Comparison of ENCODE assay signal across 14 cellular contexts in the genomic region with DNA sequence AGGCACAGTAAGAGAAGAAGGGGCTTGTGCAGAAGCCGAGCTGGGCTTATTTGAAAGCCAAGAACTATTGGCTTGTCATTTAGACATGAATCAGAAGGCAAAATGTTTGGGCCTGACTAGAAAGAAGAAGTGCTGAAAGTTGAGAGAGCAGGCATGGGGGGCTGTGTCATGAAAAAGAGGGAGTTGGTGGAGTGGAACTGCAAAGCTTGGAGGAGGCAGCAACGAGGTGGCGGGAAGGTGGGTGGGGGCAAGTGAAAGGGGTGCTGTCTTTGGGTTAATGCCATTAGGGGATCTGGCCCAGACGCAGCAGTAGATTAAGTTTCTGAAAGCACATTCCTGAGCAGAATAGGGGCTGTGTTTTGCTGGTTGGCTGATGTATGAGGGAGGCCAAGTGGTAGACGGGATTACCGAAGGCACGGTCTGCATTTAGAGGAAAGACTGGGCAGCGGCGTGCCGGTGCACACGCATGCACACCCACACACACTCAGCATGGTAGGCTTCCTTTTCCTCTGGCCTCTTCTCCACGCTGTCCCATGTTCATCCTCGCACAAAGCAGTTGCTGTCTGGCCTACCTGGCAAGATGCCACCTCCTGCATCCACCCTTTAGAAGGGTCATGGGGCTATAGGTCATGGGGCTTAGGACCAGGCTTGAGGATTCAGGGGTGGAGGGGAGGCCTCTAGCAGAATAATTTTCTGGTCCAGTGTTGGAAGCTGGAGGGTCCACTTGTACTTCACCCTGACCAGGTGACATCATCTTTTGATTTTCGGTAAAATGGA. TPM values are rescaled to one million over a fixed set of nuclear protein-coding genes. Genes with fewer than 3 reads are reported as not detected.
DNase-seq lines count a peak whose midpoint lies in the region; TF ChIP-seq lines count a peak whose summit lies in the region.
"Had no signal": no experiment of that assay in that cellular context is flagged by ENCODE, and none has a peak within 500 bp of the region (broad histone marks: within the 10 kb centered on the region; RNA-seq: fewer than 3 reads in every experiment).

No MANE protein-coding gene starts in this region.

- H3K9ac ChIP-seq in muscle layer of colon (ENCODE audit: low read length): no peak overlapping the region

- WGBS in esophagus squamous epithelium, 2 donors: 41 to 54% methylated on average over 13 to 14 of the region's 14 CpGs
- 65 to 75% methylated on average over 14 of the region's 14 CpGs for WGBS in thyroid gland, 2 donors

- H3K4me3 ChIP-seq in esophagus squamous epithelium (no peak overlapping the region), muscle layer of colon (ENCODE audit: low read depth in 1 of 2, low read length in 2 of 2) (peak overlapping the region in 1 of 2 donors; percentile 1), thyroid gland (replicated peaks in 1 of 3) (no peak overlapping the region)
- H3K4me3 ChIP-seq: PC-9 had no signal

- peak overlapping the region; percentile 28 to 73 (median 56) for H3K27ac ChIP-seq in esophagus squamous epithelium
- peak overlapping the region; percentile 78 for H3K27ac ChIP-seq in muscle layer of colon (ENCODE audit: low read depth, low read length)
- H3K27ac ChIP-seq in thyroid gland: peak overlapping the region in 2 of 3 donors; percentile 39 to 48
- H3K27ac ChIP-seq: PC-9 had no signal

- DNase-seq in NCI-H82 treated with DMSO at 0.1 percent for 48 hours (lab: John Stamatoyannopoulos, UW; ENCODE audit: unreplicated experiment) (peak; percentile 77), esophagus squamous epithelium (lab: John Stamatoyannopoulos, UW) (no peak), thyroid gland (no peak), germinal center (ENCODE audit: low spot score) (no peak), AG08395 (ENCODE audit: low spot score) (no peak), erythroblast (lab: John Stamatoyannopoulos, UW) (no peak)
- no peak for DNase-seq in activated T-cell treated with anti-CD3 and anti-CD28 coated beads, Interleukin-2, amount 50 U/mL, for 24 hours
- DNase-seq: activated CD4-positive, alpha-beta T cell treated with anti-CD3 and anti-CD28 coated beads, Interleukin-2, amount 50 U/mL, for 1 hour; activated effector memory CD4-positive, alpha-beta T cell treated with anti-CD3 and anti-CD28 coated beads, Interleukin-2, amount 50 U/mL, for 16 hours; CD8-positive, alpha-beta T cell; mesendoderm; NCI-H2029 treated with DMSO at 0.1 percent for 48 hours; PC-9 had no signal

- H3K27ac Mint-ChIP-seq in activated T-cell treated with anti-CD3 and anti-CD28 coated beads, Interleukin-2, amount 50 U/mL, for 24 hours: no peak overlapping the region
- H3K27ac Mint-ChIP-seq: CD8-positive, alpha-beta T cell had no signal

- no peaks in the 10 kb centered on the region for H3K27me3 ChIP-seq in esophagus squamous epithelium
- H3K27me3 ChIP-seq in muscle layer of colon (ENCODE audit: control insufficient read depth in 1 of 2, insufficient read depth in 2 of 2, low read length in 2 of 2): no peaks in the 10 kb centered on the region
- H3K27me3 ChIP-seq in thyroid gland: no peaks in the 10 kb centered on the region

- H3K4me3 Mint-ChIP-seq in activated T-cell treated with anti-CD3 and anti-CD28 coated beads, Interleukin-2, amount 50 U/mL, for 24 hours: no peak overlapping the region
- H3K4me3 Mint-ChIP-seq: CD8-positive, alpha-beta T cell had no signal

- H3K4me1 ChIP-seq in esophagus squamous epithelium: peaks cover 3 to 66% (median 12%) of the 10 kb centered on the region in 3 donors
- peaks cover 53% of the 10 kb centered on the region for H3K4me1 ChIP-seq in muscle layer of colon (ENCODE audit: insufficient read depth, low read length)
- H3K4me1 ChIP-seq in thyroid gland: peaks cover 21 to 28% of the 10 kb centered on the region in 2 donors

- no peaks in the 10 kb centered on the region for H3K27me3 Mint-ChIP-seq in activated T-cell treated with anti-CD3 and anti-CD28 coated beads, Interleukin-2, amount 50 U/mL, for 24 hours

- H3K36me3 ChIP-seq in esophagus squamous epithelium (peaks cover 8 to 59% (median 10%) of the 10 kb centered on the region in 3 donors), muscle layer of colon (ENCODE audit: insufficient read depth, low read length) (peaks cover 53% of the 10 kb centered on the region), thyroid gland (peaks cover 13 to 29% of the 10 kb centered on the region in 2 donors)

- H3K36me3 Mint-ChIP-seq in activated T-cell treated with anti-CD3 and anti-CD28 coated beads, Interleukin-2, amount 50 U/mL, for 24 hours (ENCODE audit: low read depth): no peaks in the 10 kb centered on the region
- H3K36me3 Mint-ChIP-seq: CD8-positive, alpha-beta T cell had no signal

- no peaks in the 10 kb centered on the region for H3K9me3 ChIP-seq in esophagus squamous epithelium
- H3K9me3 ChIP-seq in muscle layer of colon (ENCODE audit: low read length): no peaks in the 10 kb centered on the region
- no peaks in the 10 kb centered on the region for H3K9me3 ChIP-seq in thyroid gland

- intact Hi-C loops in esophagus squamous epithelium (cut with DNase I): no loop called here
- intact Hi-C loops in thyroid gland (cut with DNase I): loop anchor here (5.0 kb wide), 1 partner anchor 37 kb away; no protein-coding TSS in a partner anchor

- no peak for TF ChIP-seq CTCF in esophagus squamous epithelium (IDR thresholded peaks at IDR 0.05)
- TF ChIP-seq CTCF in thyroid gland (IDR thresholded peaks at IDR 0.05): no peak

- H3K4me1 Mint-ChIP-seq in activated T-cell treated with anti-CD3 and anti-CD28 coated beads, Interleukin-2, amount 50 U/mL, for 24 hours (ENCODE audit: low read depth): peaks cover 6% of the 10 kb centered on the region

- TF ChIP-seq POLR2A in esophagus squamous epithelium (IDR thresholded peaks at IDR 0.05): no peak
- no peak for TF ChIP-seq POLR2A in thyroid gland (IDR thresholded peaks at IDR 0.05)
- no peak for TF ChIP-seq POLR2A in erythroblast (IDR thresholded peaks at IDR 0.05; ENCODE audit: low read length)

- H3K9me3 Mint-ChIP-seq in activated T-cell treated with anti-CD3 and anti-CD28 coated beads, Interleukin-2, amount 50 U/mL, for 24 hours: no peaks in the 10 kb centered on the region
- H3K9me3 Mint-ChIP-seq: CD8-positive, alpha-beta T cell had no signal

RNA-seq across cellular contexts. Expression of a gene that starts 43.0 kb away (rescaled TPM):
- total RNA-seq in esophagus squamous epithelium (10 to 100 TPM; 13.7 to 75.7 (median 24.1) TPM), thyroid gland (10 to 100 TPM; 40.2 to 68.3 (median 51.2) TPM)
- total RNA-seq: CD8-positive, alpha-beta T cell had no signal
